ENCODE assay signal across 1 cellular context in the genomic region with DNA sequence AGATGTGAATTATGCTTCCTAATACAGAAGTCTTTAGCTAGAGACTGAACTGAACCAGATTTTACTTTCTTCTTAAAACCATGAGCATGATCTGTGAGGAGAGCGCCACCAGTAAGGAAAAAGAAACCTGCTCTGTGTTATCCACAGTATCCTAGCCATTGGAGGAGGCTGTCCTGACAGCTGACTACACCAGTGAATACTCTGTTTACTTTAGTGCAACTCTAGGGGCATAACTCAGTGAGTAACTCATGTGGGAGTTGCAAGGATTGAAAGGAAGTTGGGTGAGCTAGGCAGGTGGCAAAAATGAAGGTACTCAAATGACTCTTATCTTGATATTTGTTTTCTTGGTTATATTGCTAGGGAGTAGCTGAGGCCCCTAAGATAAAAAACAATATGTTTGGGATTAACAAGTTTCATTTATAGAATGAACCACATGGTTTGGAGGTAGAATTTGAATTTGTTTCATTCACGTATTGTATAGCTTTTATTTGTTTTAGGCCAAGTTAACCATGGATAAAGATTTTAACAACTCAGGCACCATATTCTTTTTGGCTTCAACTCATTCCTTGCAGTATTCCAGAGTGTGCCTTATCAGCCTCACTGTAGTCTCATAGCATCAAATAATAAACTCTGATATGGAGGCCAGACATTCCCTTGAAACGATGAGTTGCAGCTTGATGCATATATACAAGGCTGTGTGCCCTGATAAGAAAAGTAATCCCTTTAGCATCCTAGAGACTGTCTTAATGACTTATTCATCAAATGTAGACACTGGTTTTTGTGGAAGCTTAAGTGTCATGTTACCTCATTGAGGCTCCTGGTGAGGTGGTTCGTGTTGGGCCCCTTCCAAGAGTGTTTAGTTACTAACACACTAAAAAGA.
TF ChIP-seq lines count a peak whose summit lies in the region.

No MANE protein-coding gene starts in this region.

TF ChIP-seq in GM23338, 12 proteins besides CTCF, POLR2A, EP300 and RAD21:
- TF ChIP-seq EZH2phosphoT487 (IDR thresholded peaks at IDR 0.05; ENCODE audit: unreplicated experiment), result no peak
- TF ChIP-seq, protein P1, sequence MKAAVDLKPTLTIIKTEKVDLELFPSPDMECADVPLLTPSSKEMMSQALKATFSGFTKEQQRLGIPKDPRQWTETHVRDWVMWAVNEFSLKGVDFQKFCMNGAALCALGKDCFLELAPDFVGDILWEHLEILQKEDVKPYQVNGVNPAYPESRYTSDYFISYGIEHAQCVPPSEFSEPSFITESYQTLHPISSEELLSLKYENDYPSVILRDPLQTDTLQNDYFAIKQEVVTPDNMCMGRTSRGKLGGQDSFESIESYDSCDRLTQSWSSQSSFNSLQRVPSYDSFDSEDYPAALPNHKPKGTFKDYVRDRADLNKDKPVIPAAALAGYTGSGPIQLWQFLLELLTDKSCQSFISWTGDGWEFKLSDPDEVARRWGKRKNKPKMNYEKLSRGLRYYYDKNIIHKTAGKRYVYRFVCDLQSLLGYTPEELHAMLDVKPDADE (IDR thresholded peaks at IDR 0.05), result no peak
